ENCODE assay signal across 18 cellular contexts in genomic region chr6:110853754-110854477, GRCh38.
"Had no signal": no experiment of that assay in that cellular context is flagged by ENCODE, and none has a peak within 500 bp of the region (broad histone marks: within the 10 kb centered on the region; RNA-seq: fewer than 3 reads in every experiment).

No MANE protein-coding gene starts in this region.

- H3K9me3 ChIP-seq: ascending aorta, gastrocnemius medialis, heart right ventricle, sigmoid colon, testis, uterus had no signal

- H3K4me1 ChIP-seq: ascending aorta, gastrocnemius medialis, heart right ventricle, sigmoid colon, testis, uterus had no signal

- H3K27me3 ChIP-seq: ascending aorta, gastrocnemius medialis, heart right ventricle, sigmoid colon, testis, uterus had no signal

- H3K36me3 ChIP-seq: ascending aorta, gastrocnemius medialis, heart right ventricle, sigmoid colon, uterus had no signal

- H3K27ac ChIP-seq: ascending aorta, gastrocnemius medialis, heart right ventricle, sigmoid colon, testis, uterus had no signal

- ATAC-seq: activated CD8-positive, alpha-beta memory T cell treated with anti-CD3 and anti-CD28 coated beads, Interleukin-2, amount 10 ng/mL, durations not matched to agents 7 days and 5 days; activated naive CD8-positive, alpha-beta T cell treated with anti-CD3 and anti-CD28 coated beads, Interleukin-2, amount 50 U/mL, for 24 hours; gastrocnemius medialis; naive thymus-derived CD8-positive, alpha-beta T cell; stimulated activated naive CD8-positive, alpha-beta T cell treated with anti-CD3 and anti-CD28 coated beads, Interleukin-15, Interleukin-2, amounts not matched to agents 100 U/mL and 50 U/mL, for 24 hours had no signal

- H3K4me3 ChIP-seq: ascending aorta, gastrocnemius medialis, heart right ventricle, sigmoid colon, testis, uterus had no signal

- DNase-seq: activated CD4-positive, alpha-beta T cell treated with anti-CD3 and anti-CD28 coated beads for 1 hour; activated CD4-positive, alpha-beta T cell treated with anti-CD3 and anti-CD28 coated beads, Interleukin-2, amount 50 U/mL, for 48 hours; activated CD8-positive, alpha-beta memory T cell treated with anti-CD3 and anti-CD28 coated beads, Interleukin-2, amount 10 ng/mL, durations not matched to agents 7 days and 5 days; activated naive CD8-positive, alpha-beta T cell treated with anti-CD3 and anti-CD28 coated beads, Interleukin-2, amount 50 U/mL, for 24 hours; activated T-cell treated with anti-CD3 and anti-CD28 coated beads, Interleukin-2, amount 50 U/mL, for 24 hours; gastrocnemius medialis; heart right ventricle; islet precursor cell; naive thymus-derived CD8-positive, alpha-beta T cell; nucleus accumbens; sigmoid colon; stimulated activated CD4-positive, alpha-beta T cell treated with anti-CD3 and anti-CD28 coated beads, Interleukin-4, amount 100 ng/mL, for 1 hour; stimulated activated CD8-positive, alpha-beta memory T cell treated with anti-CD3 and anti-CD28 coated beads, Interleukin-4, amount 100 ng/mL, for 48 hours; stimulated activated naive CD8-positive, alpha-beta T cell treated with anti-CD3 and anti-CD28 coated beads, Interleukin-15, Interleukin-2, amounts not matched to agents 100 U/mL and 50 U/mL, for 24 hours; T1000; testis; uterus had no signal
